Comparison of ENCODE assay signal across 8 cellular contexts in genomic region chr2:134120160-134120717, GRCh38.
A peak's percentile ranks its signal among the peaks of the same experiment; 100 is the strongest.
DNase-seq lines count a peak whose midpoint lies in the region; ATAC-seq and TF ChIP-seq lines count a peak whose summit lies in the region.

No MANE protein-coding gene starts in this region.

- H3K9ac ChIP-seq in OCI-LY3 (ENCODE audit: low read length): peak overlapping the region; percentile 76

- no peaks in the 10 kb centered on the region for H3K27me3 ChIP-seq in CD4-positive, alpha-beta memory T cell (ENCODE audit: insufficient read depth, low read length)
- H3K27me3 ChIP-seq in GM23338 (ENCODE audit: insufficient read depth) (peaks cover 15% of the 10 kb centered on the region), OCI-LY3 (ENCODE audit: low read depth, low read length) (peaks cover 30% of the 10 kb centered on the region), lower lobe of right lung (ENCODE audit: low read depth) (no peaks in the 10 kb centered on the region), tibial nerve (no peaks in the 10 kb centered on the region)

- no peak for TF ChIP-seq CTCF in GM23338 (conservative IDR thresholded peaks at IDR 0.05; ENCODE audit: low read depth in 2 of 2)
- TF ChIP-seq CTCF in OCI-LY3 (IDR thresholded peaks at IDR 0.05; ENCODE audit: low read depth, low read length): no peak
- TF ChIP-seq CTCF in lower lobe of right lung (IDR thresholded peaks at IDR 0.05): no peak
- TF ChIP-seq CTCF in tibial nerve (IDR thresholded peaks at IDR 0.05): no peak

- POLR2A ChIA-PET in CD4-positive, alpha-beta memory T cell (lab: Charles Lee; ENCODE audit: partially characterized antibody): interaction anchor here (0.8 to 5.5 kb wide), 29 partner anchors 8 to 798 kb away, joined by 3 to 98 read pairs (median 4); partner anchors contain the start of genes CCNT2 and MGAT5

- intact Hi-C loops in CD4-positive, alpha-beta memory T cell (cut with micrococcal nuclease): no loop called here
- intact Hi-C loops in lower lobe of right lung (cut with DNase I): no loop called here

- H3K79me2 ChIP-seq in GM23338 (replicated peaks; ENCODE audit: insufficient read depth): peaks cover 39% of the 10 kb centered on the region
- H3K79me2 ChIP-seq in OCI-LY3 (ENCODE audit: low read length): peaks cover 30% of the 10 kb centered on the region

- CTCF ChIA-PET in CD4-positive, alpha-beta memory T cell (lab: Charles Lee; ENCODE audit: partially characterized antibody): interaction anchor here (0.7 to 11.1 kb wide), 15 partner anchors 10 to 331 kb away, joined by 3 to 358 read pairs (median 18); partner anchors contain the start of gene MGAT5

- H3K4me2 ChIP-seq in GM23338 (peak overlapping the region; percentile 97), OCI-LY3 (ENCODE audit: low read length) (peak overlapping the region; percentile 78)

- peak; percentile 13 for ATAC-seq in GM23338
- no peak for ATAC-seq in lower lobe of right lung

- peaks cover 23% of the 10 kb centered on the region for H4K20me1 ChIP-seq in GM23338 (replicated peaks; ENCODE audit: insufficient read depth)
- H4K20me1 ChIP-seq in OCI-LY3 (ENCODE audit: insufficient read depth, low read length): peaks cover 36% of the 10 kb centered on the region

- H3F3A ChIP-seq in GM23338 (replicated peaks; ENCODE audit: low read depth): no peaks in the 10 kb centered on the region

- H3K9me2 ChIP-seq in GM23338 (ENCODE audit: insufficient read depth): no peaks in the 10 kb centered on the region

- H3K4me3 ChIP-seq in CD4-positive, alpha-beta memory T cell (ENCODE audit: low read length in 2 of 2): peak overlapping the region; percentile 57 to 66
- peak overlapping the region; percentile 87 for H3K4me3 ChIP-seq in GM23338
- H3K4me3 ChIP-seq in OCI-LY3 (ENCODE audit: low read length): peak overlapping the region; percentile 89
- H3K4me3 ChIP-seq in lower lobe of right lung: peak overlapping the region; percentile 92
- H3K4me3 ChIP-seq in tibial nerve: peak overlapping the region; percentile 64 to 95 (median 90)

- H3K4me3 Mint-ChIP-seq in CD4-positive, alpha-beta memory T cell: peak overlapping the region in 6 of 8 donors; percentile 17 to 83 (median 46)
- H3K4me3 Mint-ChIP-seq in GM23338: peak overlapping the region; percentile 62; the same call in 2 of the 3 replicates

- H3K9me3 Mint-ChIP-seq in CD4-positive, alpha-beta memory T cell: no peaks in the 10 kb centered on the region
- no peaks in the 10 kb centered on the region for H3K9me3 Mint-ChIP-seq in GM23338

- H3K4me1 Mint-ChIP-seq in CD4-positive, alpha-beta memory T cell: peaks cover 42 to 59% (median 50%) of the 10 kb centered on the region in 4 donors
- peaks cover 48% of the 10 kb centered on the region for H3K4me1 Mint-ChIP-seq in GM23338

- peak in 1 of 5 donors; percentile 56 for DNase-seq in CD4-positive, alpha-beta memory T cell
- DNase-seq in GM23338 (ENCODE audit: low spot score): peak; percentile 48
- peak in 6 of 61 donors; percentile 44 to 62 (median 58) for DNase-seq in caudate nucleus (lab: John Stamatoyannopoulos, UW)
- no peak for DNase-seq in lower lobe of right lung
- DNase-seq in tibial nerve (ENCODE audit: low spot score in 2 of 2): no peak
- DNase-seq in UCSD-AML1 (lab: John Stamatoyannopoulos, UW; ENCODE audit: unreplicated experiment): no peak
- no peak for DNase-seq in effector CD8-positive, alpha-beta T cell (lab: John Stamatoyannopoulos, UW)

- WGBS in tibial nerve, 2 donors: 0% methylated on average over 18 to 47 of the region's 72 CpGs

- peaks cover 53% of the 10 kb centered on the region for H3K4me1 ChIP-seq in CD4-positive, alpha-beta memory T cell (ENCODE audit: insufficient read depth, low read length)
- peaks cover 39% of the 10 kb centered on the region for H3K4me1 ChIP-seq in GM23338 (ENCODE audit: insufficient read depth)
- peaks cover 16% of the 10 kb centered on the region for H3K4me1 ChIP-seq in OCI-LY3 (ENCODE audit: low read length)
- H3K4me1 ChIP-seq in lower lobe of right lung: peaks cover 59% of the 10 kb centered on the region
- H3K4me1 ChIP-seq in tibial nerve: peaks cover 0 to 54% (median 33%) of the 10 kb centered on the region in 4 donors

- H3K36me3 ChIP-seq in CD4-positive, alpha-beta memory T cell (ENCODE audit: insufficient read depth, low read length): no peaks in the 10 kb centered on the region
- H3K36me3 ChIP-seq in GM23338 (ENCODE audit: insufficient read depth) (no peaks in the 10 kb centered on the region), OCI-LY3 (replicated peaks; ENCODE audit: low read depth, low read length) (no peaks in the 10 kb centered on the region), lower lobe of right lung (no peaks in the 10 kb centered on the region), tibial nerve (no peaks in the 10 kb centered on the region)

- TF ChIP-seq POLR2A in tibial nerve (IDR thresholded peaks at IDR 0.05): no peak

- H3K9me3 ChIP-seq in CD4-positive, alpha-beta memory T cell (ENCODE audit: control insufficient read depth in 1 of 2, low read length in 2 of 2): no peaks in the 10 kb centered on the region
- H3K9me3 ChIP-seq in OCI-LY3 (ENCODE audit: insufficient read depth, low read length) (no peaks in the 10 kb centered on the region), lower lobe of right lung (no peaks in the 10 kb centered on the region), tibial nerve (no peaks in the 10 kb centered on the region)

- peak overlapping the region; percentile 74 for H2AFZ ChIP-seq in GM23338
- peak overlapping the region; percentile 33; the same call in 1 of the 2 replicates for H2AFZ ChIP-seq in OCI-LY3 (ENCODE audit: low read depth, low read length)

- TF ChIP-seq EP300 in tibial nerve (IDR thresholded peaks at IDR 0.05): no peak

- H3K27ac ChIP-seq in CD4-positive, alpha-beta memory T cell (ENCODE audit: low read depth, low read length): peak overlapping the region; percentile 70
- H3K27ac ChIP-seq in GM23338 (ENCODE audit: low read depth) (no peak overlapping the region), OCI-LY3 (ENCODE audit: low read length) (peak overlapping the region; percentile 65), caudate nucleus (ENCODE audit: low read depth, low read length) (peak overlapping the region; percentile 78), lower lobe of right lung (peak overlapping the region; percentile 93), tibial nerve (peak overlapping the region; percentile 79 to 94 (median 94))

- H3K36me3 Mint-ChIP-seq in CD4-positive, alpha-beta memory T cell: peaks cover 0 to 12% of the 10 kb centered on the region in 2 donors
- H3K36me3 Mint-ChIP-seq in GM23338 (ENCODE audit: low read depth): no peaks in the 10 kb centered on the region; the same call in 2 of the 3 replicates

- no peaks in the 10 kb centered on the region for H3K27me3 Mint-ChIP-seq in CD4-positive, alpha-beta memory T cell
- peaks cover 17% of the 10 kb centered on the region for H3K27me3 Mint-ChIP-seq in GM23338 (ENCODE audit: insufficient read depth, low read depth, poor library complexity)

- peak overlapping the region in 1 of 7 donors; percentile 96 for H3K27ac Mint-ChIP-seq in CD4-positive, alpha-beta memory T cell
- H3K27ac Mint-ChIP-seq in GM23338: no peak overlapping the region

TF ChIP-seq in GM23338, 12 proteins besides CTCF, POLR2A, EP300 and RAD21 (continues in another document):
- TF ChIP-seq EZH2 (IDR thresholded peaks at IDR 0.05; ENCODE audit: low read depth, unreplicated experiment) (no peak), STAT1 (IDR thresholded peaks at IDR 0.05; ENCODE audit: unreplicated experiment) (no peak), NANOG (IDR thresholded peaks at IDR 0.05; ENCODE audit: borderline replicate concordance) (no peak), ZNF331 (CRISPR knock-in tag; IDR thresholded peaks at IDR 0.05; ENCODE audit: low read depth) (no peak), CREB1 (CRISPR knock-in tag; IDR thresholded peaks at IDR 0.05; ENCODE audit: low read depth) (no peak), ETS1 (IDR thresholded peaks at IDR 0.05) (no peak), ZNF114 (CRISPR knock-in tag; IDR thresholded peaks at IDR 0.05) (no peak), POLR2AphosphoS5 (IDR thresholded peaks at IDR 0.05; ENCODE audit: low read depth) (no peak), JUNB (IDR thresholded peaks at IDR 0.05; ENCODE audit: unreplicated experiment) (no peak), REST (IDR thresholded peaks at IDR 0.05; ENCODE audit: unreplicated experiment) (no peak)
